In genomic region chr12:54330442-54330841, GRCh38 we compare ENCODE assay signal across 15 cellular contexts. TPM values are rescaled to one million over a fixed set of nuclear protein-coding genes. Genes with fewer than 3 reads are reported as not detected.
DNase-seq lines count a peak whose midpoint lies in the region; ATAC-seq lines count a peak whose summit lies in the region.
"Had no signal": no experiment of that assay in that cellular context is flagged by ENCODE, and none has a peak within 500 bp of the region (broad histone marks: within the 10 kb centered on the region; RNA-seq: fewer than 3 reads in every experiment).

No MANE protein-coding gene starts in this region.

- no peaks in the 10 kb centered on the region for H3K27me3 ChIP-seq in skeletal muscle satellite cell (ENCODE audit: control insufficient read depth, insufficient read depth, low read length)
- H3K27me3 ChIP-seq: testis had no signal

- H3K4me1 Mint-ChIP-seq in activated T-cell treated with anti-CD3 and anti-CD28 coated beads, Interleukin-2, amount 50 U/mL, for 24 hours (ENCODE audit: low read depth) = peaks cover 60% of the 10 kb centered on the region
- peaks cover 53% of the 10 kb centered on the region for H3K4me1 Mint-ChIP-seq in activated T-cell treated with anti-CD3 and anti-CD28 coated beads, Interleukin-2, amount 50 U/mL, for 4 hours (ENCODE audit: low read depth)
- peaks cover 27% of the 10 kb centered on the region for H3K4me1 Mint-ChIP-seq in T-helper 17 cell

- H3K36me3 ChIP-seq in skeletal muscle satellite cell (ENCODE audit: insufficient read depth, low read length) = peaks cover 4% of the 10 kb centered on the region

- no peak overlapping the region for H3K4me3 Mint-ChIP-seq in activated T-cell treated with anti-CD3 and anti-CD28 coated beads, Interleukin-2, amount 50 U/mL, for 24 hours
- H3K4me3 Mint-ChIP-seq in activated T-cell treated with anti-CD3 and anti-CD28 coated beads, Interleukin-2, amount 50 U/mL, for 4 hours = no peak overlapping the region
- peak overlapping the region; percentile 36 for H3K4me3 Mint-ChIP-seq in T-helper 17 cell

- H3K9me3 ChIP-seq in T-helper 17 cell (ENCODE audit: control insufficient read depth, low read length, poor library complexity, severe bottlenecking) (no peaks in the 10 kb centered on the region), skeletal muscle satellite cell (replicated peaks; ENCODE audit: low read length) (no peaks in the 10 kb centered on the region)
- H3K9me3 ChIP-seq: testis had no signal

- peaks cover 41% of the 10 kb centered on the region for H3K4me1 ChIP-seq in skeletal muscle satellite cell (ENCODE audit: control insufficient read depth, insufficient read depth, low read length)

- DNase-seq in activated T-cell treated with anti-CD3 and anti-CD28 coated beads, Interleukin-2, amount 50 U/mL, for 24 hours = no peak
- no peak for DNase-seq in activated T-cell treated with anti-CD3 and anti-CD28 coated beads, Interleukin-2, amount 50 U/mL, for 4 hours
- DNase-seq in T-helper 17 cell (no peak), islet precursor cell (peak; percentile 74), germinal center (ENCODE audit: low spot score) (no peak)
- DNase-seq: ACHN, erythroblast, hypothalamus, testis had no signal

- H3K27me3 Mint-ChIP-seq in activated T-cell treated with anti-CD3 and anti-CD28 coated beads, Interleukin-2, amount 50 U/mL, for 24 hours = no peaks in the 10 kb centered on the region
- H3K27me3 Mint-ChIP-seq in activated T-cell treated with anti-CD3 and anti-CD28 coated beads, Interleukin-2, amount 50 U/mL, for 4 hours (ENCODE audit: low read depth) = no peaks in the 10 kb centered on the region
- no peaks in the 10 kb centered on the region for H3K27me3 Mint-ChIP-seq in T-helper 17 cell

- H3K9ac ChIP-seq in skeletal muscle satellite cell (ENCODE audit: low read depth, low read length) = peak overlapping the region; percentile 16

- peaks cover 44% of the 10 kb centered on the region for H3K36me3 Mint-ChIP-seq in activated T-cell treated with anti-CD3 and anti-CD28 coated beads, Interleukin-2, amount 50 U/mL, for 24 hours (ENCODE audit: low read depth)
- H3K36me3 Mint-ChIP-seq in activated T-cell treated with anti-CD3 and anti-CD28 coated beads, Interleukin-2, amount 50 U/mL, for 4 hours (ENCODE audit: insufficient read depth) = peaks cover 5% of the 10 kb centered on the region
- no peaks in the 10 kb centered on the region for H3K36me3 Mint-ChIP-seq in T-helper 17 cell (ENCODE audit: low read depth)

- peak overlapping the region; percentile 7 for H3K4me2 ChIP-seq in skeletal muscle satellite cell (ENCODE audit: low read length)
- H3K4me2 ChIP-seq: smooth muscle cell had no signal

- peak overlapping the region; percentile 78 for H3K27ac Mint-ChIP-seq in activated T-cell treated with anti-CD3 and anti-CD28 coated beads, Interleukin-2, amount 50 U/mL, for 24 hours
- peak overlapping the region; percentile 82 for H3K27ac Mint-ChIP-seq in T-helper 17 cell

- no peak for ATAC-seq in activated T-cell treated with anti-CD3 and anti-CD28 coated beads, Interleukin-2, amount 50 U/mL, for 4 hours
- ATAC-seq in T-helper 17 cell = no peak
- ATAC-seq in HG03097 (IDR thresholded peaks at IDR 0.05; ENCODE audit: low FRiP score, unreplicated experiment) = no peak
- ATAC-seq in GM18867 (IDR thresholded peaks at IDR 0.05; ENCODE audit: unreplicated experiment) = no peak
- ATAC-seq: Right ventricle myocardium inferior had no signal

- H3K9me3 Mint-ChIP-seq in activated T-cell treated with anti-CD3 and anti-CD28 coated beads, Interleukin-2, amount 50 U/mL, for 24 hours = no peaks in the 10 kb centered on the region
- H3K9me3 Mint-ChIP-seq in activated T-cell treated with anti-CD3 and anti-CD28 coated beads, Interleukin-2, amount 50 U/mL, for 4 hours = no peaks in the 10 kb centered on the region

- no peak overlapping the region for H3K4me3 ChIP-seq in skeletal muscle satellite cell (ENCODE audit: low read length)
- H3K4me3 ChIP-seq: smooth muscle cell, testis had no signal

RNA-seq across cellular contexts. Expression of gene COPZ1, which starts 5.5 kb away (rescaled TPM):
- total RNA-seq in activated T-cell treated with anti-CD3 and anti-CD28 coated beads, Interleukin-2, amount 50 U/mL, for 4 hours = 100 to 1,000 TPM in 2 of 3 donors, 10 to 100 TPM in 1; 97.5 to 113 (median 109) TPM
- total RNA-seq in T-helper 17 cell = 10 to 100 TPM; 58.6 to 63.3 TPM
- total RNA-seq in skeletal muscle satellite cell (2012; rRNA removed) = 109 and 115 TPM in 2 replicates

RNA-seq across cellular contexts. Expression of gene NFE2, which starts 29.6 kb away (rescaled TPM):
- total RNA-seq in activated T-cell treated with anti-CD3 and anti-CD28 coated beads, Interleukin-2, amount 50 U/mL, for 4 hours = under 1 TPM; 0.26 to 0.40 (median 0.27) TPM
- total RNA-seq in T-helper 17 cell = 10 to 100 TPM in 1 of 2 donors, 1 to 10 TPM in 1; 2.5 to 26.4 TPM
- total RNA-seq in skeletal muscle satellite cell (2012; rRNA removed) = not detected in 2 replicates
- total RNA-seq: activated CD8-positive, alpha-beta memory T cell treated with anti-CD3 and anti-CD28 coated beads for 36 hours had no signal

RNA-seq across cellular contexts. Expression of gene GPR84, which starts 33.8 kb away (rescaled TPM):
- total RNA-seq in activated T-cell treated with anti-CD3 and anti-CD28 coated beads, Interleukin-2, amount 50 U/mL, for 4 hours = under 1 TPM in 2 of 3 donors, not detected in 1; 0.13 to 0.49 TPM
- total RNA-seq in T-helper 17 cell = under 1 TPM; 0.57 to 0.99 TPM
- total RNA-seq in skeletal muscle satellite cell (2012; rRNA removed) = under 0.01 TPM in 1 of 2 replicates, not detected in the other

RNA-seq across cellular contexts. Expression of gene HNRNPA1, which starts 49.9 kb away (rescaled TPM):
- total RNA-seq in activated T-cell treated with anti-CD3 and anti-CD28 coated beads, Interleukin-2, amount 50 U/mL, for 4 hours = 1,000 to 10,000 TPM; 2,725 to 2,849 (median 2,779) TPM
- 1,000 to 10,000 TPM; 1,531 to 1,582 TPM for total RNA-seq in T-helper 17 cell
- total RNA-seq in skeletal muscle satellite cell (2012; rRNA removed) = 230 and 240 TPM in 2 replicates

RNA-seq across cellular contexts. Expression of gene CBX5, which starts 50.5 kb away (rescaled TPM):
- 10 to 100 TPM; 27.9 to 37.0 (median 33.4) TPM for total RNA-seq in activated T-cell treated with anti-CD3 and anti-CD28 coated beads, Interleukin-2, amount 50 U/mL, for 4 hours
- total RNA-seq in T-helper 17 cell = 10 to 100 TPM; 31.1 to 34.9 TPM
- 33.0 and 35.6 TPM in 2 replicates for total RNA-seq in skeletal muscle satellite cell (2012; rRNA removed)
